ENCODE assay signal across 10 cellular contexts in the genomic region with DNA sequence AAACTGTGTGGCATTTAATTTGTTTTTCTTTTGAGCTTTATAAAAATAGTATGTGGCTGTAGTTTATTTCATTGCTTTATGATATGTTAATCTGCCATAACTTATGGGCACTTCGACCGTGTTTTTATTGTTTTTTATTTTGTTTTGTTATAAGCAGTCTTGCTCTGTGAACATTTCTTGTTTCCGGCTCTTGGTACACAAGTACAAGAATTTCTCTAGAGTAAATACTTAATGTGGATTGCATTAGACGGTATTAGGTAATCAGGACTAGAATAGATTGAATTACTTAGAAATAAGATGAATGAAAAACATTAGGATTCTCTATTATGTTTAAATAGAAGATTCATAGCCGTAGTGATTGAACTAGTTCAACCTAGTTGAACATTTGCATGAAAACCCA. TPM values are rescaled to one million over a fixed set of nuclear protein-coding genes. Genes with fewer than 3 reads are reported as not detected.
DNase-seq lines count a peak whose midpoint lies in the region; ATAC-seq and TF ChIP-seq lines count a peak whose summit lies in the region.
"Had no signal": no experiment of that assay in that cellular context is flagged by ENCODE, and none has a peak within 500 bp of the region (broad histone marks: within the 10 kb centered on the region; RNA-seq: fewer than 3 reads in every experiment).

No MANE protein-coding gene starts in this region.

- POLR2A ChIA-PET in SK-N-SH (lab: Yijun Ruan, JAX) = no interaction called here

- H2AFZ ChIP-seq in SK-N-SH (ENCODE audit: low read depth) (no peak overlapping the region), fibroblast of lung (ENCODE audit: low read length) (no peak overlapping the region), smooth muscle cell (ENCODE audit: low read depth) (no peak overlapping the region)

- 78% methylated on average over 5 of the region's 5 CpGs for WGBS in SK-N-SH (ENCODE audit: low lambda C conversion rate)
- 63% methylated on average over 5 of the region's 5 CpGs for WGBS in smooth muscle cell (ENCODE audit: low lambda C conversion rate)

- H3K4me2 ChIP-seq in SK-N-SH = peak overlapping the region; percentile 81
- H3K4me2 ChIP-seq in fibroblast of lung (ENCODE audit: extremely low read depth, insufficient read depth, low read length) = peak overlapping the region; percentile 86
- peak overlapping the region; percentile 89 for H3K4me2 ChIP-seq in smooth muscle cell

- H3K9me2 ChIP-seq in SK-N-SH = no peaks in the 10 kb centered on the region

- H3K36me3 ChIP-seq in SK-N-SH (replicated peaks in 1 of 2; ENCODE audit: control insufficient read depth in 1 of 2, insufficient read depth in 2 of 2, low read length in 1 of 2) (no peaks in the 10 kb centered on the region), SK-N-MC (ENCODE audit: insufficient read depth, low read length) (no peaks in the 10 kb centered on the region), fibroblast of lung (ENCODE audit: control insufficient read depth, insufficient read depth, low read length) (no peaks in the 10 kb centered on the region), smooth muscle cell (ENCODE audit: low read depth) (no peaks in the 10 kb centered on the region), left ventricle myocardium inferior (no peaks in the 10 kb centered on the region)

- no peak for TF ChIP-seq EP300 in SK-N-SH (IDR thresholded peaks at IDR 0.05; ENCODE audit: borderline replicate concordance in 1 of 2, low read depth in 1 of 2, low read length in 1 of 2)

- H3K9me3 ChIP-seq in SK-N-SH (no peaks in the 10 kb centered on the region), SK-N-MC (ENCODE audit: low read depth, low read length) (no peaks in the 10 kb centered on the region), fibroblast of lung (ENCODE audit: control insufficient read depth, insufficient read depth, low read depth, low read length) (no peaks in the 10 kb centered on the region), smooth muscle cell (replicated peaks; ENCODE audit: low read depth) (no peaks in the 10 kb centered on the region), left ventricle myocardium inferior (replicated peaks) (no peaks in the 10 kb centered on the region)

- CTCF ChIA-PET in SK-N-SH (lab: Yijun Ruan, JAX) = interaction anchor here (0.6 to 3.0 kb wide), 5 partner anchors 23 to 722 kb away, joined by 3 to 11 read pairs (median 3); no protein-coding TSS in a partner anchor

- no peaks in the 10 kb centered on the region for H3K27me3 ChIP-seq in SK-N-SH (ENCODE audit: insufficient read depth)
- no peaks in the 10 kb centered on the region for H3K27me3 ChIP-seq in fibroblast of lung (ENCODE audit: control insufficient read depth, insufficient read depth, low read length)
- H3K27me3 ChIP-seq in smooth muscle cell (ENCODE audit: low read depth) = peaks cover 8% of the 10 kb centered on the region
- no peaks in the 10 kb centered on the region for H3K27me3 ChIP-seq in left ventricle myocardium inferior (ENCODE audit: low read depth)

- H3K4me3 ChIP-seq in SK-N-SH (ENCODE audit: low read depth in 2 of 2, low read length in 1 of 2) (peak overlapping the region in 1 of 2 experiments; percentile 92; a peak in 3 of 4 replicates), SK-N-MC (peak overlapping the region; percentile 95), fibroblast of lung (replicated peaks in 1 of 4; ENCODE audit: control extremely low read depth in 1 of 4, insufficient read depth in 1 of 4, low read depth in 3 of 4, low read length in 4 of 4) (peak overlapping the region in 3 of 4 experiments; percentile 70 to 92 (median 86)), smooth muscle cell (peak overlapping the region; percentile 77), left ventricle myocardium inferior (no peak overlapping the region)

- TF ChIP-seq CTCF in SK-N-SH (IDR thresholded peaks at IDR 0.05) = no peak
- no peak for TF ChIP-seq CTCF in fibroblast of lung (conservative IDR thresholded peaks at IDR 0.05 in 1 of 2, IDR thresholded peaks at IDR 0.05 in 1 of 2; ENCODE audit: low read depth in 1 of 2, low read length in 2 of 2)
- TF ChIP-seq CTCF in smooth muscle cell (IDR thresholded peaks at IDR 0.05; ENCODE audit: borderline replicate concordance, insufficient read depth, poor library complexity, severe bottlenecking) = no peak
- no peak for TF ChIP-seq CTCF in left ventricle myocardium inferior (IDR thresholded peaks at IDR 0.05; ENCODE audit: borderline replicate concordance)

- H3K27ac ChIP-seq in SK-N-SH (ENCODE audit: low read depth in 2 of 2, low read length in 1 of 2) (no peak overlapping the region), SK-N-MC (no peak overlapping the region), fibroblast of lung (ENCODE audit: insufficient read depth, low read length) (no peak overlapping the region), smooth muscle cell (ENCODE audit: low read depth) (no peak overlapping the region), left ventricle myocardium inferior (replicated peaks) (no peak overlapping the region)

- TF ChIP-seq RAD21 in SK-N-SH (IDR thresholded peaks at IDR 0.05; ENCODE audit: low read length) = no peak

- H3F3A ChIP-seq in SK-N-SH (replicated peaks; ENCODE audit: insufficient read depth) (peaks cover 4% of the 10 kb centered on the region), smooth muscle cell (ENCODE audit: low read depth) (no peaks in the 10 kb centered on the region)

- H4K20me1 ChIP-seq in SK-N-SH (ENCODE audit: insufficient read depth) (peaks cover 28% of the 10 kb centered on the region), fibroblast of lung (ENCODE audit: control insufficient read depth, extremely low read depth, insufficient read depth, low read length) (no peaks in the 10 kb centered on the region), smooth muscle cell (ENCODE audit: low read depth) (peaks cover 63% of the 10 kb centered on the region)

- no peak for ATAC-seq in SK-N-SH treated with all-trans-retinoic acid at 6 μM for 48 hours
- ATAC-seq in GM18502 (IDR thresholded peaks at IDR 0.05; ENCODE audit: poor library complexity, unreplicated experiment) = no peak

- H3K9ac ChIP-seq in SK-N-SH (peak overlapping the region; percentile 77; the same call in 1 of the 2 replicates), SK-N-MC (ENCODE audit: insufficient read length) (no peak overlapping the region), fibroblast of lung (ENCODE audit: insufficient read depth, low read length) (no peak overlapping the region), smooth muscle cell (ENCODE audit: low read depth) (no peak overlapping the region)

- DNase-seq in SK-N-SH (no peak), SK-N-MC (ENCODE audit: low read depth, low spot score) (no peak), fibroblast of lung (ENCODE audit: low read depth in 2 of 2) (peak in 1 of 2 donors; percentile 57), smooth muscle cell (lab: John Stamatoyannopoulos, UW; ENCODE audit: unreplicated experiment) (no peak), NCI-H146 treated with DMSO at 0.1 percent for 48 hours (lab: John Stamatoyannopoulos, UW; ENCODE audit: unreplicated experiment) (no peak), left ventricle myocardium inferior (no peak)
- DNase-seq: NCI-H748 treated with DMSO at 0.1 percent for 48 hours; stimulated activated CD4-positive, alpha-beta T cell treated with anti-CD3 and anti-CD28 coated beads, Interleukin-1b, Interleukin-23, amount 100 ng/mL, for 48 hours had no signal

- H3K79me2 ChIP-seq in SK-N-SH (ENCODE audit: insufficient read depth) = peaks cover 67% of the 10 kb centered on the region
- H3K79me2 ChIP-seq in fibroblast of lung (ENCODE audit: control insufficient read depth, insufficient read depth, low read length) = peaks cover 44% of the 10 kb centered on the region
- peaks cover 59% of the 10 kb centered on the region for H3K79me2 ChIP-seq in smooth muscle cell (ENCODE audit: low read depth)

- intact Hi-C loops in left ventricle myocardium inferior (cut with micrococcal nuclease) = no loop called here

- H3K4me1 ChIP-seq in SK-N-SH (ENCODE audit: control insufficient read depth in 1 of 2, insufficient read depth in 2 of 2, low read depth in 1 of 2, low read length in 1 of 2) = peaks cover 0 to 7% of the 10 kb centered on the region in 2 experiments; a peak in 2 of 4 replicates
- H3K4me1 ChIP-seq in fibroblast of lung (ENCODE audit: control insufficient read depth, extremely low read depth, insufficient read depth, low read length) = peaks cover 4% of the 10 kb centered on the region
- peaks cover 20% of the 10 kb centered on the region for H3K4me1 ChIP-seq in smooth muscle cell (ENCODE audit: low read depth)
- H3K4me1 ChIP-seq in left ventricle myocardium inferior = peaks cover 45% of the 10 kb centered on the region

TF ChIP-seq in SK-N-SH, 30 proteins besides CTCF, POLR2A, EP300 and RAD21 (continues in another document):
- TF ChIP-seq NRF1 (IDR thresholded peaks at IDR 0.05; ENCODE audit: low read depth, low read length) = no peak
- no peak for TF ChIP-seq FOXM1 (IDR thresholded peaks at IDR 0.05; ENCODE audit: low read depth)

TF ChIP-seq in SK-N-SH treated with all-trans-retinoic acid at 6 μM for 48 hours, 23 proteins besides CTCF, POLR2A, EP300 and RAD21 (continues in another document):
- TF ChIP-seq, protein P1, sequence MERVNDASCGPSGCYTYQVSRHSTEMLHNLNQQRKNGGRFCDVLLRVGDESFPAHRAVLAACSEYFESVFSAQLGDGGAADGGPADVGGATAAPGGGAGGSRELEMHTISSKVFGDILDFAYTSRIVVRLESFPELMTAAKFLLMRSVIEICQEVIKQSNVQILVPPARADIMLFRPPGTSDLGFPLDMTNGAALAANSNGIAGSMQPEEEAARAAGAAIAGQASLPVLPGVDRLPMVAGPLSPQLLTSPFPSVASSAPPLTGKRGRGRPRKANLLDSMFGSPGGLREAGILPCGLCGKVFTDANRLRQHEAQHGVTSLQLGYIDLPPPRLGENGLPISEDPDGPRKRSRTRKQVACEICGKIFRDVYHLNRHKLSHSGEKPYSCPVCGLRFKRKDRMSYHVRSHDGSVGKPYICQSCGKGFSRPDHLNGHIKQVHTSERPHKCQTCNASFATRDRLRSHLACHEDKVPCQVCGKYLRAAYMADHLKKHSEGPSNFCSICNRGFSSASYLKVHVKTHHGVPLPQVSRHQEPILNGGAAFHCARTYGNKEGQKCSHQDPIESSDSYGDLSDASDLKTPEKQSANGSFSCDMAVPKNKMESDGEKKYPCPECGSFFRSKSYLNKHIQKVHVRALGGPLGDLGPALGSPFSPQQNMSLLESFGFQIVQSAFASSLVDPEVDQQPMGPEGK (CRISPR knock-in tag; IDR thresholded peaks at IDR 0.05; ENCODE audit: borderline replicate concordance) = no peak

RNA-seq across cellular contexts. Expression of a gene that starts 2.1 kb away (rescaled TPM):
- polyA plus RNA-seq in SK-N-SH (2012; rRNA removed) (90.1 and 114 TPM in 2 replicates), fibroblast of lung (125 and 126 TPM in 2 replicates), smooth muscle cell (78.4 and 81.9 TPM in 2 replicates)
- 102 and 118 TPM in 2 replicates for polyA plus RNA-seq in SK-N-SH (2012; cell fraction: cytosol; rRNA removed)
- 25.1 and 65.9 TPM in 2 replicates for polyA plus RNA-seq in SK-N-SH (2012; cell fraction: nucleus; rRNA removed)
- total RNA-seq in fibroblast of lung (160 and 325 TPM in 2 replicates), smooth muscle cell (144 and 165 TPM in 2 replicates), left ventricle myocardium inferior (75.0 TPM)
- 72.8 and 76.2 TPM in 2 replicates for polyA plus RNA-seq in fibroblast of lung (2012)
- polyA minus RNA-seq in fibroblast of lung (ENCODE audit: low replicate concordance) = 16.4 and 18.4 TPM in 2 replicates
